In the genomic region with DNA sequence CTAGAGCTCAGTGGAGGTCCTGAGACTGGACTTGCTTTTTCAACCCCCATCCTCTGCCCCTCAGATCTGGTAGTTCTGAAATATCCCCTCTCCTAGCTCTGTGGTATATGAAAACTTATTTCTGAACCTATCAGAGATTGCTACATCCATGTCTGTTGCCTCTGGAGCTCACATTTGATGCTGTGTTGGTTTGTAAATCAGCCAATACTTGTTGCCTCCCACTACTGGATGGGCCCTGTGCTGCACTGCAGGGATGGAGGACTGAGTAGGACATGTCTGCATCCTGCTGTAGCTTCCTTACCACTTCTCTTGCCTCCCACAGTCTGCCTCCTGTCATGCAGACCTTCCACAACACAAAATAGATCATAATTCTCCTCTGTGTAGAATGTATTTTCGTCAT, we compare ENCODE assay signal across 19 cellular contexts. TPM values are rescaled to one million over a fixed set of nuclear protein-coding genes. Genes with fewer than 3 reads are reported as not detected.
"Had no signal": no experiment of that assay in that cellular context is flagged by ENCODE, and none has a peak within 500 bp of the region (broad histone marks: within the 10 kb centered on the region; RNA-seq: fewer than 3 reads in every experiment).

No MANE protein-coding gene starts in this region.

- H3K4me1 ChIP-seq: colonic mucosa, psoas muscle, right lobe of liver had no signal

- H3K36me3 ChIP-seq: cardiac muscle cell, colonic mucosa, right lobe of liver, suprapubic skin had no signal

- H3K27ac ChIP-seq: cardiac muscle cell, colonic mucosa, psoas muscle, right lobe of liver, suprapubic skin had no signal

- DNase-seq: activated CD4-positive, alpha-beta memory T cell treated with anti-CD3 and anti-CD28 coated beads, Interleukin-2, amount 10 ng/mL, durations not matched to agents 7 days and 5 days; activated CD8-positive, alpha-beta memory T cell treated with anti-CD3 and anti-CD28 coated beads, Interleukin-2, amount 50 U/mL, for 4 hours; activated gamma-delta T cell treated with Interleukin-2 at 50 U/mL for 16 hours; activated naive CD8-positive, alpha-beta T cell treated with anti-CD3 and anti-CD28 coated beads for 36 hours; activated T-cell treated with anti-CD3 and anti-CD28 coated beads, Interleukin-2, amount 50 U/mL, for 72 hours; colonic mucosa; effector CD8-positive, alpha-beta T cell; foreskin melanocyte; heart left ventricle; natural killer cell; nucleus accumbens; psoas muscle; right lobe of liver; stimulated activated CD4-positive, alpha-beta T cell treated with anti-CD3 and anti-CD28 coated beads, Interleukin-12 subunit alpha, Interleukin-12 subunit beta, amount 100 ng/mL, for 4 hours; stimulated activated naive CD4-positive, alpha-beta T cell; T1000 had no signal

- H3K4me3 ChIP-seq: cardiac muscle cell, colonic mucosa, heart left ventricle, psoas muscle, right lobe of liver, suprapubic skin had no signal

- H3K27me3 ChIP-seq: cardiac muscle cell, colonic mucosa, heart left ventricle, right lobe of liver, suprapubic skin had no signal

- H3K9me3 ChIP-seq: colonic mucosa, heart left ventricle, psoas muscle, right lobe of liver, suprapubic skin had no signal

RNA-seq across cellular contexts. Expression of gene OLFML1, which starts 5.2 kb away (rescaled TPM):
- total RNA-seq: activated CD4-positive, alpha-beta memory T cell treated with anti-CD3 and anti-CD28 coated beads, Interleukin-2, amount 10 ng/mL, durations not matched to agents 7 days and 5 days; activated naive CD8-positive, alpha-beta T cell treated with anti-CD3 and anti-CD28 coated beads for 36 hours; activated T-cell treated with anti-CD3 and anti-CD28 coated beads, Interleukin-2, amount 50 U/mL, for 72 hours; astrocyte; natural killer cell had no signal
